Comparison of ENCODE assay signal across 1 cellular context in genomic region chr17:5111402-5112204, GRCh38.
TF ChIP-seq lines count a peak whose summit lies in the region.

Gene ZNF232, minus strand, starts transcription at chr17:5111878. Its CDS starts 56 bp downstream, at chr17:5111822.

TF ChIP-seq in HEK293, 187 proteins besides CTCF, POLR2A, EP300 and RAD21 (continued from another document and continues in another):
- TF ChIP-seq PATZ1 (tag by site-specific recombination; IDR thresholded peaks at IDR 0.05) = no peak
- TF ChIP-seq GLI2 (tag by site-specific recombination; IDR thresholded peaks at IDR 0.05; ENCODE audit: borderline replicate concordance, low read depth) = no peak
- TF ChIP-seq ZNF24 (tag by site-specific recombination; IDR thresholded peaks at IDR 0.05) = no peak
- TF ChIP-seq, protein P1, sequence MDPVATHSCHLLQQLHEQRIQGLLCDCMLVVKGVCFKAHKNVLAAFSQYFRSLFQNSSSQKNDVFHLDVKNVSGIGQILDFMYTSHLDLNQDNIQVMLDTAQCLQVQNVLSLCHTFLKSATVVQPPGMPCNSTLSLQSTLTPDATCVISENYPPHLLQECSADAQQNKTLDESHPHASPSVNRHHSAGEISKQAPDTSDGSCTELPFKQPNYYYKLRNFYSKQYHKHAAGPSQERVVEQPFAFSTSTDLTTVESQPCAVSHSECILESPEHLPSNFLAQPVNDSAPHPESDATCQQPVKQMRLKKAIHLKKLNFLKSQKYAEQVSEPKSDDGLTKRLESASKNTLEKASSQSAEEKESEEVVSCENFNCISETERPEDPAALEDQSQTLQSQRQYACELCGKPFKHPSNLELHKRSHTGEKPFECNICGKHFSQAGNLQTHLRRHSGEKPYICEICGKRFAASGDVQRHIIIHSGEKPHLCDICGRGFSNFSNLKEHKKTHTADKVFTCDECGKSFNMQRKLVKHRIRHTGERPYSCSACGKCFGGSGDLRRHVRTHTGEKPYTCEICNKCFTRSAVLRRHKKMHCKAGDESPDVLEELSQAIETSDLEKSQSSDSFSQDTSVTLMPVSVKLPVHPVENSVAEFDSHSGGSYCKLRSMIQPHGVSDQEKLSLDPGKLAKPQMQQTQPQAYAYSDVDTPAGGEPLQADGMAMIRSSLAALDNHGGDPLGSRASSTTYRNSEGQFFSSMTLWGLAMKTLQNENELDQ (tag by site-specific recombination; IDR thresholded peaks at IDR 0.05; ENCODE audit: low read depth) = no peak
- TF ChIP-seq ZNF202 (tag by site-specific recombination; IDR thresholded peaks at IDR 0.05; ENCODE audit: borderline replicate concordance) = no peak
- peak; percentile 100 for TF ChIP-seq ZBTB20 (tag by site-specific recombination; IDR thresholded peaks at IDR 0.05)
- TF ChIP-seq KLF7 (tag by site-specific recombination; IDR thresholded peaks at IDR 0.05; ENCODE audit: borderline replicate concordance) = 0 out of 2 replicates have a peak, but pooled peaks have one; percentile 44
- TF ChIP-seq ZNF214 (tag by site-specific recombination; IDR thresholded peaks at IDR 0.05; ENCODE audit: borderline replicate concordance) = no peak
- TF ChIP-seq ZNF324 (tag by site-specific recombination; IDR thresholded peaks at IDR 0.05) = no peak
- TF ChIP-seq ZNF366 (tag by site-specific recombination; conservative IDR thresholded peaks at IDR 0.05) = no peak
- TF ChIP-seq IKZF3 (tag by site-specific recombination; IDR thresholded peaks at IDR 0.05) = peak; percentile 80
- no peak for TF ChIP-seq KLF16 (tag by site-specific recombination; IDR thresholded peaks at IDR 0.05)
- no peak; the same call in 1 of the 2 replicates for TF ChIP-seq KLF8 (tag by site-specific recombination; IDR thresholded peaks at IDR 0.05)
- TF ChIP-seq ZNF23 (tag by site-specific recombination; IDR thresholded peaks at IDR 0.05; ENCODE audit: borderline replicate concordance) = no peak
- TF ChIP-seq REPIN1 (tag by site-specific recombination; IDR thresholded peaks at IDR 0.05; ENCODE audit: low read depth) = no peak
- TF ChIP-seq SALL2 (tag by site-specific recombination; IDR thresholded peaks at IDR 0.05; ENCODE audit: borderline replicate concordance) = no peak
- TF ChIP-seq, protein P2, sequence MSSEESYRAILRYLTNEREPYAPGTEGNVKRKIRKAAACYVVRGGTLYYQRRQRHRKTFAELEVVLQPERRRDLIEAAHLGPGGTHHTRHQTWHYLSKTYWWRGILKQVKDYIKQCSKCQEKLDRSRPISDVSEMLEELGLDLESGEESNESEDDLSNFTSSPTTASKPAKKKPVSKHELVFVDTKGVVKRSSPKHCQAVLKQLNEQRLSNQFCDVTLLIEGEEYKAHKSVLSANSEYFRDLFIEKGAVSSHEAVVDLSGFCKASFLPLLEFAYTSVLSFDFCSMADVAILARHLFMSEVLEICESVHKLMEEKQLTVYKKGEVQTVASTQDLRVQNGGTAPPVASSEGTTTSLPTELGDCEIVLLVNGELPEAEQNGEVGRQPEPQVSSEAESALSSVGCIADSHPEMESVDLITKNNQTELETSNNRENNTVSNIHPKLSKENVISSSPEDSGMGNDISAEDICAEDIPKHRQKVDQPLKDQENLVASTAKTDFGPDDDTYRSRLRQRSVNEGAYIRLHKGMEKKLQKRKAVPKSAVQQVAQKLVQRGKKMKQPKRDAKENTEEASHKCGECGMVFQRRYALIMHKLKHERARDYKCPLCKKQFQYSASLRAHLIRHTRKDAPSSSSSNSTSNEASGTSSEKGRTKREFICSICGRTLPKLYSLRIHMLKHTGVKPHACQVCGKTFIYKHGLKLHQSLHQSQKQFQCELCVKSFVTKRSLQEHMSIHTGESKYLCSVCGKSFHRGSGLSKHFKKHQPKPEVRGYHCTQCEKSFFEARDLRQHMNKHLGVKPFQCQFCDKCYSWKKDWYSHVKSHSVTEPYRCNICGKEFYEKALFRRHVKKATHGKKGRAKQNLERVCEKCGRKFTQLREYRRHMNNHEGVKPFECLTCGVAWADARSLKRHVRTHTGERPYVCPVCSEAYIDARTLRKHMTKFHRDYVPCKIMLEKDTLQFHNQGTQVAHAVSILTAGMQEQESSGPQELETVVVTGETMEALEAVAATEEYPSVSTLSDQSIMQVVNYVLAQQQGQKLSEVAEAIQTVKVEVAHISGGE (tag by site-specific recombination; conservative IDR thresholded peaks at IDR 0.05; ENCODE audit: low read depth) = peak; percentile 85
- TF ChIP-seq, protein P3, sequence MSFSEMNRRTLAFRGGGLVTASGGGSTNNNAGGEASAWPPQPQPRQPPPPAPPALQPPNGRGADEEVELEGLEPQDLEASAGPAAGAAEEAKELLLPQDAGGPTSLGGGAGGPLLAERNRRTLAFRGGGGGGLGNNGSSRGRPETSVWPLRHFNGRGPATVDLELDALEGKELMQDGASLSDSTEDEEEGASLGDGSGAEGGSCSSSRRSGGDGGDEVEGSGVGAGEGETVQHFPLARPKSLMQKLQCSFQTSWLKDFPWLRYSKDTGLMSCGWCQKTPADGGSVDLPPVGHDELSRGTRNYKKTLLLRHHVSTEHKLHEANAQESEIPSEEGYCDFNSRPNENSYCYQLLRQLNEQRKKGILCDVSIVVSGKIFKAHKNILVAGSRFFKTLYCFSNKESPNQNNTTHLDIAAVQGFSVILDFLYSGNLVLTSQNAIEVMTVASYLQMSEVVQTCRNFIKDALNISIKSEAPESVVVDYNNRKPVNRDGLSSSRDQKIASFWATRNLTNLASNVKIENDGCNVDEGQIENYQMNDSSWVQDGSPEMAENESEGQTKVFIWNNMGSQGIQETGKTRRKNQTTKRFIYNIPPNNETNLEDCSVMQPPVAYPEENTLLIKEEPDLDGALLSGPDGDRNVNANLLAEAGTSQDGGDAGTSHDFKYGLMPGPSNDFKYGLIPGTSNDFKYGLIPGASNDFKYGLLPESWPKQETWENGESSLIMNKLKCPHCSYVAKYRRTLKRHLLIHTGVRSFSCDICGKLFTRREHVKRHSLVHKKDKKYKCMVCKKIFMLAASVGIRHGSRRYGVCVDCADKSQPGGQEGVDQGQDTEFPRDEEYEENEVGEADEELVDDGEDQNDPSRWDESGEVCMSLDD (tag by site-specific recombination; IDR thresholded peaks at IDR 0.05) = peak; percentile 77
- no peak for TF ChIP-seq ZNF549 (tag by site-specific recombination; IDR thresholded peaks at IDR 0.05)
- TF ChIP-seq ZNF266 (tag by site-specific recombination; IDR thresholded peaks at IDR 0.05; ENCODE audit: low read depth) = no peak; the same call in 1 of the 2 replicates
- TF ChIP-seq ZNF121 (tag by site-specific recombination; IDR thresholded peaks at IDR 0.05) = no peak
- no peak for TF ChIP-seq BCL11B (tag by site-specific recombination; IDR thresholded peaks at IDR 0.05; ENCODE audit: low read depth)
- TF ChIP-seq KLF10 (tag by site-specific recombination; IDR thresholded peaks at IDR 0.05) = peak; percentile 40
- TF ChIP-seq ZNF621 (tag by site-specific recombination; IDR thresholded peaks at IDR 0.05) = no peak
- no peak for TF ChIP-seq ZNF398 (tag by site-specific recombination; IDR thresholded peaks at IDR 0.05)
- TF ChIP-seq ZNF157 (tag by site-specific recombination; IDR thresholded peaks at IDR 0.05) = no peak
- peak; percentile 66 for TF ChIP-seq SETDB1 (IDR thresholded peaks at IDR 0.05; ENCODE audit: insufficient read length, low read length)
- TF ChIP-seq ZSCAN18 (tag by site-specific recombination; IDR thresholded peaks at IDR 0.05) = no peak
- TF ChIP-seq KLF9 (tag by site-specific recombination; IDR thresholded peaks at IDR 0.05; ENCODE audit: low read depth) = no peak
- TF ChIP-seq SP3 (tag by site-specific recombination; IDR thresholded peaks at IDR 0.05) = peak; percentile 53
- no peak for TF ChIP-seq ZNF211 (tag by site-specific recombination; IDR thresholded peaks at IDR 0.05; ENCODE audit: low read depth)
- TF ChIP-seq ZNF394 (tag by site-specific recombination; IDR thresholded peaks at IDR 0.05; ENCODE audit: borderline replicate concordance) = no peak
- TF ChIP-seq, protein P4, sequence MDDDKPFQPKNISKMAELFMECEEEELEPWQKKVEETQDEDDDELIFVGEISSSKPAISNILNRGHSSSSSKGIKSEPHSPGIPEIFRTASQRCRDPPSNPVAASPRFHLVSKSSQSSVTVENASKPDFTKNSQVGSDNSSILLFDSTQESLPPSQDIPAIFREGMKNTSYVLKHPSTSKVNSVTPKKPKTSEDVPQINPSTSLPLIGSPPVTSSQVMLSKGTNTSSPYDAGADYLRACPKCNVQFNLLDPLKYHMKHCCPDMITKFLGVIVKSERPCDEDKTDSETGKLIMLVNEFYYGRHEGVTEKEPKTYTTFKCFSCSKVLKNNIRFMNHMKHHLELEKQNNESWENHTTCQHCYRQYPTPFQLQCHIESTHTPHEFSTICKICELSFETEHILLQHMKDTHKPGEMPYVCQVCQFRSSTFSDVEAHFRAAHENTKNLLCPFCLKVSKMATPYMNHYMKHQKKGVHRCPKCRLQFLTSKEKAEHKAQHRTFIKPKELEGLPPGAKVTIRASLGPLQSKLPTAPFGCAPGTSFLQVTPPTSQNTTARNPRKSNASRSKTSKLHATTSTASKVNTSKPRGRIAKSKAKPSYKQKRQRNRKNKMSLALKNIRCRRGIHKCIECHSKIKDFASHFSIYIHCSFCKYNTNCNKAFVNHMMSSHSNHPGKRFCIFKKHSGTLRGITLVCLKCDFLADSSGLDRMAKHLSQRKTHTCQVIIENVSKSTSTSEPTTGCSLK (tag by site-specific recombination; IDR thresholded peaks at IDR 0.05) = no peak
- TF ChIP-seq ZNF518A (tag by site-specific recombination; conservative IDR thresholded peaks at IDR 0.05; ENCODE audit: low read depth) = no peak; the same call in none of the 2 replicates
- TF ChIP-seq ZNF37A (tag by site-specific recombination; IDR thresholded peaks at IDR 0.05) = no peak
- no peak for TF ChIP-seq ZNF530 (tag by site-specific recombination; IDR thresholded peaks at IDR 0.05; ENCODE audit: low read depth)
- TF ChIP-seq ZNF16 (tag by site-specific recombination; IDR thresholded peaks at IDR 0.05; ENCODE audit: low read depth) = no peak
- TF ChIP-seq ZNF302 (tag by site-specific recombination; IDR thresholded peaks at IDR 0.05; ENCODE audit: low read depth) = no peak
- no peak for TF ChIP-seq HOXD13 (CRISPR knock-in tag; IDR thresholded peaks at IDR 0.05; ENCODE audit: borderline replicate concordance)
